In the genomic region with DNA sequence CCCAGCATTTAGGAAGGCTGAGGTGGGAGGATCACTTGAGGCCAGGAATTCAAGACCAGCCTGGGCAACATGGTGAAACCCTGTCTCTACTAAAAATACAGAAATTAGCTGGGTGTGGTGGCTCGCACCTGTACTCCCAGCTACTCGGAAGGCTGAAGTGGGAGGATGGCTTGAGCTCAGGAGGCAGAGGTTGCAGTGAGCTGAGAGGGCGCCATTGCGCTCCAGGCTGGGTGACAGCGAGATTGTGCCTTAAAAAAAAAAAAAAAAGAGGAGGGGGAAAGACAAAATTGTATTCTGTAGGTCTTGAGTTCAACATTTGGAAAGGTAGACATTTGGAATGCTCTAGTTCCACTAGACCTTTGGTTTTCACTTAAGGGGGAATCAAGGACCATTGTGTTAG, we compare ENCODE assay signal across 1 cellular context.
TF ChIP-seq lines count a peak whose summit lies in the region.

No MANE protein-coding gene starts in this region.

TF ChIP-seq in HEK293T, 16 proteins besides CTCF, POLR2A, EP300 and RAD21:
- TF ChIP-seq ZNF384 (IDR thresholded peaks at IDR 0.05), result peak; percentile 83
TF ChIP-seq in HEK293T: peak in this region for 1; not testable (repeated sequence) for 15.
